Comparison of ENCODE assay signal across 8 cellular contexts in the genomic region with DNA sequence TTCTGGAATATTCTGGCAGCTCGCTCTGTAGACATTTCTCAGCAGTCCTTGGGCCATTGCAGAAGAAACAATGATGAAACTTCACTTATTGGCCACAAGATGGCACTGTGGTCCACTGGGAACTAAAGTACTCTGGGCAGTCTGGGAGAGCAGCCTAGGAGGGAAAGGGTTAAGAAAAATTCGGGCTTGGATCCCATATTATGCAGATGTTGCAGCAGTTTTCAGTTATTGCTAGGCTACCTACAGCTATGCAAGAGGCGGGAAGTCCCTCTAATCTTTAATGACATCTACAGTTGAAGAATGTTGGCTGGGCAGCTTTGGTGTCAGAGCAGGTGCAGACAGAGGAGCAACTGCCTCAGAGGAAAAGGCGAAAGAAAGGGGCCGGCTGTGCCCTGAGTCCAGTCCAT.
DNase-seq lines count a peak whose midpoint lies in the region; ATAC-seq and TF ChIP-seq lines count a peak whose summit lies in the region.

No MANE protein-coding gene starts in this region.

- peak; percentile 77 for TF ChIP-seq CTCF in epithelial cell of esophagus (IDR thresholded peaks at IDR 0.05; ENCODE audit: insufficient read depth, low read depth, low read length, missing control alignments)

- no peaks in the 10 kb centered on the region for H3K27me3 Mint-ChIP-seq in naive thymus-derived CD8-positive, alpha-beta T cell

- H3K27ac ChIP-seq in aorta (ENCODE audit: low read depth in 1 of 2, low read length in 2 of 2) = no peak overlapping the region

- H3K27me3 ChIP-seq in aorta (ENCODE audit: control insufficient read depth in 1 of 2, insufficient read depth in 2 of 2, low read length in 1 of 2) = no peaks in the 10 kb centered on the region

- peak overlapping the region in 8 of 10 donors; percentile 28 to 77 (median 45) for H3K4me3 Mint-ChIP-seq in naive thymus-derived CD8-positive, alpha-beta T cell

- H3K4me3 ChIP-seq in epithelial cell of esophagus (ENCODE audit: low read length) = no peak overlapping the region
- no peak overlapping the region for H3K4me3 ChIP-seq in aorta (ENCODE audit: low read length in 2 of 2)

- H3K36me3 Mint-ChIP-seq in naive thymus-derived CD8-positive, alpha-beta T cell = peaks cover 0 to 2% (median 0%) of the 10 kb centered on the region in 3 donors

- ATAC-seq in GM21737 (IDR thresholded peaks at IDR 0.05; ENCODE audit: unreplicated experiment) = peak; percentile 72
- ATAC-seq in naive thymus-derived CD8-positive, alpha-beta T cell = peak; percentile 43 to 49
- ATAC-seq in aorta (ENCODE audit: low FRiP score) = no peak

- H3K27ac Mint-ChIP-seq in naive thymus-derived CD8-positive, alpha-beta T cell = peak overlapping the region; percentile 1 to 89 (median 70)

- H3K9me3 ChIP-seq in aorta (ENCODE audit: control insufficient read depth, low read length) = no peaks in the 10 kb centered on the region

- H3K9me3 Mint-ChIP-seq in naive thymus-derived CD8-positive, alpha-beta T cell = no peaks in the 10 kb centered on the region

- DNase-seq in stimulated activated CD4-positive, alpha-beta T cell treated with anti-CD3 and anti-CD28 coated beads, Interleukin-4, amount 100 ng/mL, for 24 hours = peak; percentile 39
- DNase-seq in stimulated activated CD4-positive, alpha-beta T cell treated with anti-CD3 and anti-CD28 coated beads, Interleukin-2, amount 100 ng/mL, for 48 hours = no peak
- DNase-seq in HuH-7.5 (ENCODE audit: low spot score) (peak; percentile 12), SK-MEL-5 (ENCODE audit: low read depth, low spot score) (peak; percentile 88), epithelial cell of esophagus (ENCODE audit: low read depth) (peak; percentile 74), aorta (no peak)
- DNase-seq in naive thymus-derived CD8-positive, alpha-beta T cell = peak in 6 of 10 donors; percentile 24 to 44 (median 36)

- intact Hi-C loops in aorta (cut with DNase I) = no loop called here

- POLR2A ChIA-PET in naive thymus-derived CD8-positive, alpha-beta T cell (lab: Charles Lee) = interaction anchor here (0.6 to 5.3 kb wide), 10 partner anchors 10 to 353 kb away, joined by 3 to 39 read pairs (median 5); no protein-coding TSS in a partner anchor

- peaks cover 21 to 52% (median 50%) of the 10 kb centered on the region in 4 donors for H3K4me1 Mint-ChIP-seq in naive thymus-derived CD8-positive, alpha-beta T cell

- WGBS in aorta, 2 donors = 8 to 11% methylated on average over 5 of the region's 5 CpGs

- in situ Hi-C loops in SK-MEL-5 (cut with HindIII; ENCODE audit: low pct_unique_long_range_greater_than_20kb, low sequenced_read_pairs) = no loop called here

- H3K36me3 ChIP-seq in aorta (ENCODE audit: control insufficient read depth in 1 of 2, insufficient read depth in 2 of 2, low read length in 1 of 2) = no peaks in the 10 kb centered on the region

- peaks cover 0 to 2% of the 10 kb centered on the region in 2 donors for H3K4me1 ChIP-seq in aorta (ENCODE audit: control insufficient read depth in 1 of 2, insufficient read depth in 2 of 2, low read length in 2 of 2)

Comparison
In these comparisons a context has a peak if more than half of its experiments do, and no peak if none do; other contexts are left out.
1. DNase-seq: peak in stimulated activated CD4-positive, alpha-beta T cell treated with anti-CD3 and anti-CD28 coated beads, Interleukin-4, amount 100 ng/mL, for 24 hours (single experiment), HuH-7.5 (single experiment), SK-MEL-5 (single experiment), epithelial cell of esophagus (single experiment) and naive thymus-derived CD8-positive, alpha-beta T cell (6 of 10); none in stimulated activated CD4-positive, alpha-beta T cell treated with anti-CD3 and anti-CD28 coated beads, Interleukin-2, amount 100 ng/mL, for 48 hours (0 of 2) and aorta (0 of 2).